23 cellular contexts compared by ENCODE assay signal in the genomic region with DNA sequence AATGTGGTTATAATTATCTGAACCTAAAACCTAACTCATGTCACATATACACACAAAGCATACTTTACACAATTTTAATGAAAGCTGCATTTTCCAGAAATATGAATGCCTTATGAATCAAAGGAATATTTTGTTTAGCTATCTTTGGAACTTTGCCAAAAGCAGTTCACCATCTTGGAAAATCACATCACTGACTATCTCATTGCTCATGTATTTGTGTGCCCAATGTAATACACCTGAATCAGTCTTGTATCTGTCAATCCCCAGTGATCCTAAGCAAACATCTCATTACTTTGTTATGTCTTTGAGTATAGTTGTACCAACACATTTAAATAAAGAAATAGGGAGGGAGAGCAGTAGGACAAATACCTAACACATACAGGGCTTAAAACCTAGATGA.
"Had no signal": no experiment of that assay in that cellular context is flagged by ENCODE, and none has a peak within 500 bp of the region (broad histone marks: within the 10 kb centered on the region; RNA-seq: fewer than 3 reads in every experiment).

No MANE protein-coding gene starts in this region.

- H3K36me3 Mint-ChIP-seq: naive B cell had no signal

- H3K36me3 ChIP-seq: colonic mucosa, gastrocnemius medialis, heart right ventricle, neutrophil, spleen, thoracic aorta, transverse colon had no signal

- DNase-seq: colonic mucosa; dermis blood vessel endothelial cell; erythroblast; gastrocnemius medialis; heart right ventricle; hypothalamus; kidney glomerular epithelial cell; mesendoderm; naive B cell; nephron progenitor cell; psoas muscle; retina; spleen; stimulated activated CD4-positive, alpha-beta T cell treated with anti-CD3 and anti-CD28 coated beads, Interleukin-15, amount 100 ng/mL, for 24 hours; stimulated activated CD4-positive, alpha-beta T cell treated with anti-CD3 and anti-CD28 coated beads, Interleukin-1b, Interleukin-23, amount 100 ng/mL, for 48 hours; stimulated activated CD4-positive, alpha-beta T cell treated with anti-CD3 and anti-CD28 coated beads, Interleukin-4, amount 100 ng/mL, for 4 hours; stimulated activated naive B cell treated with anti-CD40 and anti-IgM and Interleukin-4, amounts not matched to agents 10 μg/mL and 1 μg/mL and 100 μg/mL, for 72 hours; stimulated activated naive CD8-positive, alpha-beta T cell treated with anti-CD3 and anti-CD28 coated beads, Interleukin-15, amount 100 ng/mL, for 72 hours; substantia nigra; transverse colon had no signal

- H3K27ac ChIP-seq: colonic mucosa, gastrocnemius medialis, heart right ventricle, neutrophil, psoas muscle, spleen, thoracic aorta, transverse colon had no signal

- H3K4me3 ChIP-seq: colonic mucosa, gastrocnemius medialis, heart right ventricle, psoas muscle, spleen, thoracic aorta, transverse colon had no signal

- H3K27ac Mint-ChIP-seq: nephron progenitor cell; stimulated activated naive CD8-positive, alpha-beta T cell treated with anti-CD3 and anti-CD28 coated beads, Interleukin-15, amount 100 ng/mL, for 72 hours had no signal

- H3K27me3 ChIP-seq: colonic mucosa, gastrocnemius medialis, heart right ventricle, neutrophil, spleen, transverse colon had no signal

- H3K9me3 ChIP-seq: colonic mucosa, gastrocnemius medialis, heart right ventricle, neutrophil, psoas muscle, spleen, thoracic aorta, transverse colon had no signal

- H3K27me3 Mint-ChIP-seq: naive B cell; stimulated activated naive B cell treated with anti-CD40 and anti-IgM and Interleukin-4, amounts not matched to agents 10 μg/mL and 1 μg/mL and 100 μg/mL, for 72 hours; stimulated activated naive CD8-positive, alpha-beta T cell treated with anti-CD3 and anti-CD28 coated beads, Interleukin-15, amount 100 ng/mL, for 72 hours had no signal

- ATAC-seq: gastrocnemius medialis; heart right ventricle; psoas muscle; sciatic nerve; stimulated activated naive B cell treated with anti-CD40 and anti-IgM and Interleukin-4, amounts not matched to agents 10 μg/mL and 1 μg/mL and 100 μg/mL, for 72 hours; stimulated activated naive CD8-positive, alpha-beta T cell treated with anti-CD3 and anti-CD28 coated beads, Interleukin-15, amount 100 ng/mL, for 72 hours had no signal

- H3K4me3 Mint-ChIP-seq: naive B cell; nephron progenitor cell; stimulated activated naive B cell treated with anti-CD40 and anti-IgM and Interleukin-4, amounts not matched to agents 10 μg/mL and 1 μg/mL and 100 μg/mL, for 72 hours; stimulated activated naive CD8-positive, alpha-beta T cell treated with anti-CD3 and anti-CD28 coated beads, Interleukin-15, amount 100 ng/mL, for 72 hours had no signal

- H3K9me3 Mint-ChIP-seq: naive B cell; nephron progenitor cell; stimulated activated naive B cell treated with anti-CD40 and anti-IgM and Interleukin-4, amounts not matched to agents 10 μg/mL and 1 μg/mL and 100 μg/mL, for 72 hours; stimulated activated naive CD8-positive, alpha-beta T cell treated with anti-CD3 and anti-CD28 coated beads, Interleukin-15, amount 100 ng/mL, for 72 hours had no signal

- H3K4me1 ChIP-seq: colonic mucosa, gastrocnemius medialis, psoas muscle had no signal
